In the genomic region with DNA sequence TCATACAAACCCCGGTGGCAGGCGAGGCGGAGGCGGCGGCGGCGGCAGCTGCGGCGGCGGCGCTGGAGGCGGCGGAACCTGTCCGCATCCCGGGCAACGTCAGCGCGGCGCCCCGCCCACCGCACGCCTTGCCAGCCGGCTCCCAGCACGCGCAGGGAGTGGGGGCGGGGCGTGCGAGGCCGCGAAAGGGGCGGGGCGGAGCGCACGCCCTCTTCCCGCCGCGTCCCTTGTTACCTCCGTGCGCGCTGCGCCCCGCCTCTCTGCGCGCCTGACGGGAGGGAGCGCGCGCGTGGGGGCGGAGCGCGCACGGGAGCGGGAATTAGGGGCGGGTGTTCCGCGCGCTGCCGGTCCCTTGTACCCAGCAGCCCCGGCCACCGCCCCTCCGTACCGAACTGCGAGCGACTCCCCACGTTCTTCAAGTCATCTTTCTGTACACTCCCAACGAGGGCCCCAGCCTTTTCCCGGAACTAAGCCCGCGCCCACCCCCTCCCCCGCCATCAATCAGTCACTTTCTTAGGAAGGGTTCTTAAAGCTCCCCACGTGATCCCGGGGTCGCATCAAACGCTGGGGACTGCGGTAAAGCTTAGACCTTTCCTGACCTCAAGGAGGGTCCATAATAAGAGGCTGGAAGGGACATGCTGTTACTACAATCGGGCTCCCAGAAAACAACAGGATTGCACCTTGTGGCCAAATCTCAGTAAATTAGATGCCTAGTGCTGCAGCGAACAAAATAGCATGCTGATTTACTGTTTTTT, we compare ENCODE assay signal across 8 cellular contexts. TPM values are rescaled to one million over a fixed set of nuclear protein-coding genes. Genes with fewer than 3 reads are reported as not detected.
DNase-seq lines count a peak whose midpoint lies in the region; ATAC-seq and TF ChIP-seq lines count a peak whose summit lies in the region.

A gene with protein sequence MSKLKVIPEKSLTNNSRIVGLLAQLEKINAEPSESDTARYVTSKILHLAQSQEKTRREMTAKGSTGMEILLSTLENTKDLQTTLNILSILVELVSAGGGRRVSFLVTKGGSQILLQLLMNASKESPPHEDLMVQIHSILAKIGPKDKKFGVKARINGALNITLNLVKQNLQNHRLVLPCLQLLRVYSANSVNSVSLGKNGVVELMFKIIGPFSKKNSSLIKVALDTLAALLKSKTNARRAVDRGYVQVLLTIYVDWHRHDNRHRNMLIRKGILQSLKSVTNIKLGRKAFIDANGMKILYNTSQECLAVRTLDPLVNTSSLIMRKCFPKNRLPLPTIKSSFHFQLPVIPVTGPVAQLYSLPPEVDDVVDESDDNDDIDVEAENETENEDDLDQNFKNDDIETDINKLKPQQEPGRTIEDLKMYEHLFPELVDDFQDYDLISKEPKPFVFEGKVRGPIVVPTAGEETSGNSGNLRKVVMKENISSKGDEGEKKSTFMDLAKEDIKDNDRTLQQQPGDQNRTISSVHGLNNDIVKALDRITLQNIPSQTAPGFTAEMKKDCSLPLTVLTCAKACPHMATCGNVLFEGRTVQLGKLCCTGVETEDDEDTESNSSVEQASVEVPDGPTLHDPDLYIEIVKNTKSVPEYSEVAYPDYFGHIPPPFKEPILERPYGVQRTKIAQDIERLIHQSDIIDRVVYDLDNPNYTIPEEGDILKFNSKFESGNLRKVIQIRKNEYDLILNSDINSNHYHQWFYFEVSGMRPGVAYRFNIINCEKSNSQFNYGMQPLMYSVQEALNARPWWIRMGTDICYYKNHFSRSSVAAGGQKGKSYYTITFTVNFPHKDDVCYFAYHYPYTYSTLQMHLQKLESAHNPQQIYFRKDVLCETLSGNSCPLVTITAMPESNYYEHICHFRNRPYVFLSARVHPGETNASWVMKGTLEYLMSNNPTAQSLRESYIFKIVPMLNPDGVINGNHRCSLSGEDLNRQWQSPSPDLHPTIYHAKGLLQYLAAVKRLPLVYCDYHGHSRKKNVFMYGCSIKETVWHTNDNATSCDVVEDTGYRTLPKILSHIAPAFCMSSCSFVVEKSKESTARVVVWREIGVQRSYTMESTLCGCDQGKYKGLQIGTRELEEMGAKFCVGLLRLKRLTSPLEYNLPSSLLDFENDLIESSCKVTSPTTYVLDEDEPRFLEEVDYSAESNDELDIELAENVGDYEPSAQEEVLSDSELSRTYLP (minus strand): TSS at position 80 of the 755 bp plus-strand sequence. CDS start 29,421 bp downstream, outside the sequence.

- H3K9me3 ChIP-seq in left ventricle myocardium inferior (replicated peaks) (no peaks in the 10 kb centered on the region), psoas muscle (no peaks in the 10 kb centered on the region)

- in situ Hi-C loops in GM13977 (cut with MboI; ENCODE audit: low pct_unique_long_range_greater_than_20kb, low sequenced_read_pairs, unreplicated experiment) = no loop called here

- DNase-seq in GM13977 (ENCODE audit: low spot score) (peak; percentile 97), NCI-H146 treated with DMSO at 0.1 percent for 48 hours (lab: John Stamatoyannopoulos, UW; ENCODE audit: unreplicated experiment) (peak; percentile 74), amniotic stem cell (lab: John Stamatoyannopoulos, UW) (peak; percentile 86), left ventricle myocardium inferior (peak; percentile 98), psoas muscle (peak; percentile 97 to 98)

- H3K27me3 ChIP-seq in left ventricle myocardium inferior (ENCODE audit: low read depth) = no peaks in the 10 kb centered on the region
- no peaks in the 10 kb centered on the region for H3K27me3 ChIP-seq in psoas muscle (ENCODE audit: insufficient read depth in 3 of 3, low read length in 2 of 3)

- ATAC-seq in HG02870 (IDR thresholded peaks at IDR 0.05; ENCODE audit: unreplicated experiment) (peak; percentile 74), psoas muscle (peak; percentile 96 to 99 (median 98))

- 0 to 1% (median 0%) methylated on average over 20 to 78 of the region's 78 CpGs for WGBS in psoas muscle, 3 donors
- under 1% methylated on average over 78 of the region's 78 CpGs for WGBS in urinary bladder

- H3K27ac ChIP-seq in left ventricle myocardium inferior (replicated peaks) (peak within 1 kb of the TSS; percentile 87), psoas muscle (peak within 1 kb of the TSS; percentile 94), urinary bladder (ENCODE audit: low read depth) (peak within 1 kb of the TSS; percentile 60)

- peak within 1 kb of the TSS; percentile 94 for H3K27ac Mint-ChIP-seq in T-helper 1 cell treated with Interleukin-12 subunit alpha and Interleukin-12 subunit beta and Interleukin-4 antibody, amounts not matched to agents 30 μg/mL and 1 μg/mL, for 36 hours

- peaks cover 9% of the 10 kb centered on the region for H3K27me3 Mint-ChIP-seq in T-helper 1 cell treated with Interleukin-12 subunit alpha and Interleukin-12 subunit beta and Interleukin-4 antibody, amounts not matched to agents 30 μg/mL and 1 μg/mL, for 36 hours (ENCODE audit: low read depth)

- intact Hi-C loops in left ventricle myocardium inferior (cut with micrococcal nuclease) (no loop called here), psoas muscle (cut with DNase I) (loop anchor here (5.0 to 10.0 kb wide), 2 partner anchors 65 to 613 kb away; a partner anchor contains a TSS)

- no peak for TF ChIP-seq CTCF in GM13977 (IDR thresholded peaks at IDR 0.05; ENCODE audit: extremely low read depth, insufficient read depth, missing control alignments)
- TF ChIP-seq CTCF in left ventricle myocardium inferior (IDR thresholded peaks at IDR 0.05; ENCODE audit: borderline replicate concordance) = peak; percentile 11
- TF ChIP-seq CTCF in psoas muscle (IDR thresholded peaks at IDR 0.05) = no peak

- H3K36me3 Mint-ChIP-seq in T-helper 1 cell treated with Interleukin-12 subunit alpha and Interleukin-12 subunit beta and Interleukin-4 antibody, amounts not matched to agents 30 μg/mL and 1 μg/mL, for 36 hours (ENCODE audit: low read depth) = peaks cover 2% of the 10 kb centered on the region

- peaks cover 22% of the 10 kb centered on the region for H3K4me1 Mint-ChIP-seq in T-helper 1 cell treated with Interleukin-12 subunit alpha and Interleukin-12 subunit beta and Interleukin-4 antibody, amounts not matched to agents 30 μg/mL and 1 μg/mL, for 36 hours (ENCODE audit: low read depth)

- peak within 1 kb of the TSS; percentile 94 for H3K4me3 Mint-ChIP-seq in T-helper 1 cell treated with Interleukin-12 subunit alpha and Interleukin-12 subunit beta and Interleukin-4 antibody, amounts not matched to agents 30 μg/mL and 1 μg/mL, for 36 hours

- H3K9me3 Mint-ChIP-seq in T-helper 1 cell treated with Interleukin-12 subunit alpha and Interleukin-12 subunit beta and Interleukin-4 antibody, amounts not matched to agents 30 μg/mL and 1 μg/mL, for 36 hours = no peaks in the 10 kb centered on the region

- H3K36me3 ChIP-seq in left ventricle myocardium inferior (no peaks in the 10 kb centered on the region), psoas muscle (ENCODE audit: insufficient read depth in 1 of 2, low read depth in 1 of 2) (no peaks in the 10 kb centered on the region), urinary bladder (ENCODE audit: insufficient read depth) (no peaks in the 10 kb centered on the region)

- H3K4me3 ChIP-seq in left ventricle myocardium inferior = peak within 1 kb of the TSS; percentile 89
- peak within 1 kb of the TSS; percentile 97 for H3K4me3 ChIP-seq in psoas muscle
- peak within 1 kb of the TSS; percentile 83 for H3K4me3 ChIP-seq in urinary bladder (ENCODE audit: low read depth, low read length)

- peaks cover 47% of the 10 kb centered on the region for H3K4me1 ChIP-seq in left ventricle myocardium inferior
- H3K4me1 ChIP-seq in psoas muscle = peaks cover 24% of the 10 kb centered on the region
- no peaks in the 10 kb centered on the region for H3K4me1 ChIP-seq in urinary bladder (ENCODE audit: insufficient read depth)

RNA-seq across cellular contexts. Expression of the gene that starts here (rescaled TPM):
- 52.5 TPM for total RNA-seq in left ventricle myocardium inferior
- total RNA-seq in psoas muscle = 10 to 100 TPM; 19.6 to 25.9 (median 21.9) TPM
- 10 to 100 TPM in 1 of 3 donors, 1 to 10 TPM in 2; 3.9 to 18.5 (median 6.5) TPM for polyA plus RNA-seq in psoas muscle
- total RNA-seq in urinary bladder = 31.3 TPM
- 5.5 TPM for polyA plus RNA-seq in urinary bladder

Comparison
In these comparisons a context has a peak if more than half of its experiments do, and no peak if none do; other contexts are left out.
1. Peak in every context shown above with its lines: DNase-seq, ATAC-seq, H3K4me3 ChIP-seq and H3K27ac ChIP-seq.